ENCODE assay signal across 1 cellular context in the genomic region with DNA sequence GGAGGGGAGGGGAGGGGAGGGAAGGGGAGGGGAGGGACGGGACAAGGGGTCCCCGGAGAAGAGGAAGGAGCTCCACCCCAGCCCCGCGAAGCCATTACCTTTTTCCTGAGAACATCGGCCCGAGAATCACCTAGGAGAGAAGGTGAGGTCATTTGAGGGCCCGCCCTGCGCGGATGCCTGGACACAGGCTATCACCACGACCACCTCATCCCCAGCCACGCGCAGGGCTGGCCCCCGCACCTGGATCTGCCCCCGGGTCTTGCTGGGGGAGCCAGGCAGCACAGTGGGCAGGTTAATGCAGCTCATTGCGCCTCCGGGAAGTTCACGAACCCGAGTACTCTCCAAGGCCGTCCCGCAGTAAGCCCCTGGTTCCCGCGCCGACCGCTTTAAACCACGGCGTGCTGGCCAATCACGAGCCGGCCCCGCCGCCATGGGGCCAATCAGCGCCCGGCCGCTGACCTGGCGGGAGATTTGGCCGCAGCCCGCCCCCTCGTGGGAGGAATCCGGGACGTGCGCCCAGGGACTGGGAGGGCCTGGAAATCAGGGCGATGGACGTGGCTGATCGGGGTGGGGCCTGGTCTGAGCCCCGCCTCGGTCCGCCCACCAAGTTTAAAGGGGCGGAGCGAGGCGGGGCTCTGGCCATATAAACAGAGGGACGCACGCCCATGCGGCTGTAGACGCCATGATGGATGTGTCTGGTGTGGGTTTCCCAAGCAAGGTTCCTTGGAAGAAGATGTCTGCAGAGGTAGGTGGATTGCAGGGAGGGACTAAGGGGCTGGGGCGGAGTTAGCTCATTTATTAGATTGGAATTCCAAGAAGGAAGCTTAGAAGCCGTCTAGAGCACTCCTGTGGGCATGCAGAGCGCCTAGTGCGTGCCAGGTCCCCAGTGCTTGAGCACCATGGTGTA.
TF ChIP-seq lines count a peak whose summit lies in the region.

A gene with protein sequence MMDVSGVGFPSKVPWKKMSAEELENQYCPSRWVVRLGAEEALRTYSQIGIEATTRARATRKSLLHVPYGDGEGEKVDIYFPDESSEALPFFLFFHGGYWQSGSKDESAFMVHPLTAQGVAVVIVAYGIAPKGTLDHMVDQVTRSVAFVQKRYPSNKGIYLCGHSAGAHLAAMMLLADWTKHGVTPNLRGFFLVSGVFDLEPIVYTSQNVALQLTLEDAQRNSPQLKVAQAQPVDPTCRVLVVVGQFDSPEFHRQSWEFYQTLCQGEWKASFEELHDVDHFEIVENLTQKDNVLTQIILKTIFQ (plus strand): TSS at position 674 of the 907 bp plus-strand sequence. CDS start 9 bp downstream, at position 683.
A gene with protein sequence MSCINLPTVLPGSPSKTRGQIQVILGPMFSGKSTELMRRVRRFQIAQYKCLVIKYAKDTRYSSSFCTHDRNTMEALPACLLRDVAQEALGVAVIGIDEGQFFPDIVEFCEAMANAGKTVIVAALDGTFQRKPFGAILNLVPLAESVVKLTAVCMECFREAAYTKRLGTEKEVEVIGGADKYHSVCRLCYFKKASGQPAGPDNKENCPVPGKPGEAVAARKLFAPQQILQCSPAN (minus strand): TSS at position 364 of the 907 bp plus-strand sequence. CDS start 58 bp downstream, at position 306.

TF ChIP-seq in HepG2, 621 proteins besides CTCF, POLR2A, EP300 and RAD21 (continued from another document and continues in another):
- TF ChIP-seq U2AF1 (optimal IDR thresholded peaks at IDR 0.05; ENCODE audit: low read depth, low read length) (peak; percentile 90), RORA (CRISPR knock-in tag; IDR thresholded peaks at IDR 0.05) (no peak), ZNF660 (CRISPR knock-in tag; IDR thresholded peaks at IDR 0.05; ENCODE audit: borderline replicate concordance, low read depth) (no peak), KDM4B (CRISPR knock-in tag; IDR thresholded peaks at IDR 0.05) (peak; percentile 91; the same call in 1 of the 2 replicates), FIP1L1 (IDR thresholded peaks at IDR 0.05; ENCODE audit: borderline replicate concordance, insufficient read depth, low read depth, low read length) (no peak), KLF12 (CRISPR knock-in tag; IDR thresholded peaks at IDR 0.05; ENCODE audit: borderline replicate concordance) (peak; percentile 78; the same call in 1 of the 2 replicates), NCOR1 (IDR thresholded peaks at IDR 0.05; ENCODE audit: borderline replicate concordance, low read length) (no peak), GTF2F1 (IDR thresholded peaks at IDR 0.05; ENCODE audit: low read length) (peak; percentile 90), GATAD1 (CRISPR knock-in tag; IDR thresholded peaks at IDR 0.05) (peak; percentile 80; the same call in 1 of the 2 replicates), ZNF792 (CRISPR knock-in tag; IDR thresholded peaks at IDR 0.05) (peak; percentile 89), ZNF605 (CRISPR knock-in tag; IDR thresholded peaks at IDR 0.05) (peak; percentile 94), ZNF614 (CRISPR knock-in tag; IDR thresholded peaks at IDR 0.05; ENCODE audit: borderline replicate concordance) (0 out of 2 replicates have a peak, but pooled peaks have one; percentile 60), ZNF296 (CRISPR knock-in tag; conservative IDR thresholded peaks at IDR 0.05) (no peak), ZFP41 (CRISPR knock-in tag; IDR thresholded peaks at IDR 0.05; ENCODE audit: borderline replicate concordance) (no peak), ZNF768 (CRISPR knock-in tag; IDR thresholded peaks at IDR 0.05) (peak; percentile 74), SNAPC2 (CRISPR knock-in tag; IDR thresholded peaks at IDR 0.05) (peak; percentile 99), SPEN (CRISPR knock-in tag; IDR thresholded peaks at IDR 0.05; ENCODE audit: low read depth) (peak; percentile 93), RBM39 (IDR thresholded peaks at IDR 0.05; ENCODE audit: low read depth, low read length, poor library complexity, severe bottlenecking) (peak; percentile 90), ZNF629 (CRISPR knock-in tag; conservative IDR thresholded peaks at IDR 0.05) (no peak), ZNF569 (CRISPR knock-in tag; IDR thresholded peaks at IDR 0.05; ENCODE audit: borderline replicate concordance) (no peak), PPARG (CRISPR knock-in tag; conservative IDR thresholded peaks at IDR 0.05) (peak; percentile 53; the same call in 1 of the 2 replicates), ZNF383 (CRISPR knock-in tag; IDR thresholded peaks at IDR 0.05; ENCODE audit: borderline replicate concordance) (no peak), KLF13 (CRISPR knock-in tag; IDR thresholded peaks at IDR 0.05) (no peak), ZNF790 (CRISPR knock-in tag; IDR thresholded peaks at IDR 0.05; ENCODE audit: borderline replicate concordance) (no peak; the same call in 1 of the 2 replicates), PHB2 (IDR thresholded peaks at IDR 0.05; ENCODE audit: partially characterized antibody) (no peak), ZNF3 (CRISPR knock-in tag; IDR thresholded peaks at IDR 0.05) (no peak), ZNF615 (CRISPR knock-in tag; IDR thresholded peaks at IDR 0.05; ENCODE audit: borderline replicate concordance) (peak; percentile 96), CREB1 (IDR thresholded peaks at IDR 0.05) (peak; percentile 75), CREB1 (CRISPR knock-in tag; IDR thresholded peaks at IDR 0.05) (peak; percentile 79), CHD4 (IDR thresholded peaks at IDR 0.05; ENCODE audit: borderline replicate concordance, low read length) (no peak), KLF16 (CRISPR knock-in tag; IDR thresholded peaks at IDR 0.05) (peak in 1 of 2 experiments; percentile 98; a peak in 2 of 4 replicates), NCOA2 (CRISPR knock-in tag; IDR thresholded peaks at IDR 0.05) (peak; percentile 72), LCORL (IDR thresholded peaks at IDR 0.05) (no peak), LCORL (CRISPR knock-in tag; IDR thresholded peaks at IDR 0.05) (peak; percentile 92), TAF15 (IDR thresholded peaks at IDR 0.05; ENCODE audit: low read depth, low read length, poor library complexity, severe bottlenecking) (peak; percentile 39), PHF21A (CRISPR knock-in tag; IDR thresholded peaks at IDR 0.05) (peak; percentile 87), HDAC1 (CRISPR knock-in tag; IDR thresholded peaks at IDR 0.05) (peak; percentile 92), MEIS1 (CRISPR knock-in tag; IDR thresholded peaks at IDR 0.05; ENCODE audit: borderline replicate concordance) (peak; percentile 77; the same call in 1 of the 2 replicates), SRSF1 (optimal IDR thresholded peaks at IDR 0.05; ENCODE audit: low read depth, low read length) (peak; percentile 85), ZNF83 (CRISPR knock-in tag; IDR thresholded peaks at IDR 0.05; ENCODE audit: borderline replicate concordance) (0 out of 2 replicates have a peak, but pooled peaks have one; percentile 44), REXO4 (CRISPR knock-in tag; IDR thresholded peaks at IDR 0.05; ENCODE audit: borderline replicate concordance) (no peak), GABPA (IDR thresholded peaks at IDR 0.05; ENCODE audit: low read depth, low read length) (no peak), GABPA (CRISPR knock-in tag; IDR thresholded peaks at IDR 0.05; ENCODE audit: low read depth) (no peak), SOX5 (CRISPR knock-in tag; IDR thresholded peaks at IDR 0.05; ENCODE audit: borderline replicate concordance) (peak; percentile 66; the same call in 1 of the 2 replicates), ATRX (CRISPR knock-in tag; IDR thresholded peaks at IDR 0.05; ENCODE audit: borderline replicate concordance) (no peak), ZNF747 (CRISPR knock-in tag; IDR thresholded peaks at IDR 0.05; ENCODE audit: borderline replicate concordance) (peak; percentile 69; the same call in 1 of the 2 replicates), CCDC6 (CRISPR knock-in tag; IDR thresholded peaks at IDR 0.05) (peak; percentile 100)
- TF ChIP-seq, protein P1, sequence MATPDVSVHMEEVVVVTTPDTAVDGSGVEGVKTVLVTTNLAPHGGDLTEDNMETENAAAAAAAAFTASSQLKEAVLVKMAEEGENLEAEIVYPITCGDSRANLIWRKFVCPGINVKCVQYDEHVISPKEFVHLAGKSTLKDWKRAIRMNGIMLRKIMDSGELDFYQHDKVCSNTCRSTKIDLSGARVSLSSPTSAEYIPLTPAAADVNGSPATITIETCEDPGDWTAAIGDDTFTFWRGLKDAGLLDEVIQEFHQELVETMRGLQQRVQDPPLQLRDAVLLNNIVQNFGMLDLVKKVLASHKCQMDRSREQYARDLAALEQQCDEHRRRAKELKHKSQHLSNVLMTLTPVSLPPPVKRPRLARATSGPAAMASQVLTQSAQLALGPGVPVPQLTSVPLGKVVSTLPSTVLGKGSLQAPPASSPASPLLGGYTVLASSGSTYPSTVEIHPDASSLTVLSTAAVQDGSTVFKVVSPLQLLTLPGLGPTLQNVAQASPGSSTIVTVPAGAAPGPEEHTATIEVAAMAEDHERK (CRISPR knock-in tag; IDR thresholded peaks at IDR 0.05; ENCODE audit: low read depth) = no peak
- TF ChIP-seq, protein P2, sequence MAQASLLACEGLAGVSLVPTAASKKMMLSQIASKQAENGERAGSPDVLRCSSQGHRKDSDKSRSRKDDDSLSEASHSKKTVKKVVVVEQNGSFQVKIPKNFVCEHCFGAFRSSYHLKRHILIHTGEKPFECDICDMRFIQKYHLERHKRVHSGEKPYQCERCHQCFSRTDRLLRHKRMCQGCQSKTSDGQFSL (CRISPR knock-in tag; IDR thresholded peaks at IDR 0.05) = peak; percentile 19; the same call in 1 of the 2 replicates
- TF ChIP-seq, protein P3, sequence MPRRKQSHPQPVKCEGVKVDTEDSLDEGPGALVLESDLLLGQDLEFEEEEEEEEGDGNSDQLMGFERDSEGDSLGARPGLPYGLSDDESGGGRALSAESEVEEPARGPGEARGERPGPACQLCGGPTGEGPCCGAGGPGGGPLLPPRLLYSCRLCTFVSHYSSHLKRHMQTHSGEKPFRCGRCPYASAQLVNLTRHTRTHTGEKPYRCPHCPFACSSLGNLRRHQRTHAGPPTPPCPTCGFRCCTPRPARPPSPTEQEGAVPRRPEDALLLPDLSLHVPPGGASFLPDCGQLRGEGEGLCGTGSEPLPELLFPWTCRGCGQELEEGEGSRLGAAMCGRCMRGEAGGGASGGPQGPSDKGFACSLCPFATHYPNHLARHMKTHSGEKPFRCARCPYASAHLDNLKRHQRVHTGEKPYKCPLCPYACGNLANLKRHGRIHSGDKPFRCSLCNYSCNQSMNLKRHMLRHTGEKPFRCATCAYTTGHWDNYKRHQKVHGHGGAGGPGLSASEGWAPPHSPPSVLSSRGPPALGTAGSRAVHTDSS (CRISPR knock-in tag; conservative IDR thresholded peaks at IDR 0.05) = no peak
- TF ChIP-seq, protein P4, sequence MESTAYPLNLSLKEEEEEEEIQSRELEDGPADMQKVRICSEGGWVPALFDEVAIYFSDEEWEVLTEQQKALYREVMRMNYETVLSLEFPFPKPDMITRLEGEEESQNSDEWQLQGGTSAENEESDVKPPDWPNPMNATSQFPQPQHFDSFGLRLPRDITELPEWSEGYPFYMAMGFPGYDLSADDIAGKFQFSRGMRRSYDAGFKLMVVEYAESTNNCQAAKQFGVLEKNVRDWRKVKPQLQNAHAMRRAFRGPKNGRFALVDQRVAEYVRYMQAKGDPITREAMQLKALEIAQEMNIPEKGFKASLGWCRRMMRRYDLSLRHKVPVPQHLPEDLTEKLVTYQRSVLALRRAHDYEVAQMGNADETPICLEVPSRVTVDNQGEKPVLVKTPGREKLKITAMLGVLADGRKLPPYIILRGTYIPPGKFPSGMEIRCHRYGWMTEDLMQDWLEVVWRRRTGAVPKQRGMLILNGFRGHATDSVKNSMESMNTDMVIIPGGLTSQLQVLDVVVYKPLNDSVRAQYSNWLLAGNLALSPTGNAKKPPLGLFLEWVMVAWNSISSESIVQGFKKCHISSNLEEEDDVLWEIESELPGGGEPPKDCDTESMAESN (CRISPR knock-in tag; conservative IDR thresholded peaks at IDR 0.05) = peak; percentile 100
- TF ChIP-seq, protein P5, sequence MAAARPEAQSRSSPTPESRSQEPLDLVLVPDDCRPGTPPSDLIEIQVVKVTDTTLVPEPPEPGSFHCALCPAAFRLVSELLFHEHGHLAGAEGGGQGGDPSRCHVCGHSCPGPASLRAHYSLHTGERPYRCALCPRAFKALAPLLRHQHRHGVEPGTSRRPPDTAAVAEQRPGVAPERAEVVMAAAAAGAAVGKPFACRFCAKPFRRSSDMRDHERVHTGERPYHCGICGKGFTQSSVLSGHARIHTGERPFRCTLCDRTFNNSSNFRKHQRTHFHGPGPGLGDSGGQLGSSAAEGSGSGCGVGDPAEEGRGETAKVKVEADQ (CRISPR knock-in tag; IDR thresholded peaks at IDR 0.05; ENCODE audit: borderline replicate concordance) = peak; percentile 56
- TF ChIP-seq, protein P6, sequence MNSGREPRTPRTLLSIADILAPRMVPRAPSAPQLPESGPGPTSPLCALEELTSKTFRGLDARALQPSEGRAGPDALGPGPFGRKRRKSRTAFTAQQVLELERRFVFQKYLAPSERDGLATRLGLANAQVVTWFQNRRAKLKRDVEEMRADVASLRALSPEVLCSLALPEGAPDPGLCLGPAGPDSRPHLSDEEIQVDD (CRISPR knock-in tag; IDR thresholded peaks at IDR 0.05; ENCODE audit: borderline replicate concordance) = 0 out of 2 replicates have a peak, but pooled peaks have one; percentile 33
- TF ChIP-seq, protein P7, sequence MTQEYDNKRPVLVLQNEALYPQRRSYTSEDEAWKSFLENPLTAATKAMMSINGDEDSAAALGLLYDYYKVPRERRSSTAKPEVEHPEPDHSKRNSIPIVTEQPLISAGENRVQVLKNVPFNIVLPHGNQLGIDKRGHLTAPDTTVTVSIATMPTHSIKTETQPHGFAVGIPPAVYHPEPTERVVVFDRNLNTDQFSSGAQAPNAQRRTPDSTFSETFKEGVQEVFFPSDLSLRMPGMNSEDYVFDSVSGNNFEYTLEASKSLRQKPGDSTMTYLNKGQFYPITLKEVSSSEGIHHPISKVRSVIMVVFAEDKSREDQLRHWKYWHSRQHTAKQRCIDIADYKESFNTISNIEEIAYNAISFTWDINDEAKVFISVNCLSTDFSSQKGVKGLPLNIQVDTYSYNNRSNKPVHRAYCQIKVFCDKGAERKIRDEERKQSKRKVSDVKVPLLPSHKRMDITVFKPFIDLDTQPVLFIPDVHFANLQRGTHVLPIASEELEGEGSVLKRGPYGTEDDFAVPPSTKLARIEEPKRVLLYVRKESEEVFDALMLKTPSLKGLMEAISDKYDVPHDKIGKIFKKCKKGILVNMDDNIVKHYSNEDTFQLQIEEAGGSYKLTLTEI (CRISPR knock-in tag; conservative IDR thresholded peaks at IDR 0.05) = peak; percentile 95
